In the genomic region with DNA sequence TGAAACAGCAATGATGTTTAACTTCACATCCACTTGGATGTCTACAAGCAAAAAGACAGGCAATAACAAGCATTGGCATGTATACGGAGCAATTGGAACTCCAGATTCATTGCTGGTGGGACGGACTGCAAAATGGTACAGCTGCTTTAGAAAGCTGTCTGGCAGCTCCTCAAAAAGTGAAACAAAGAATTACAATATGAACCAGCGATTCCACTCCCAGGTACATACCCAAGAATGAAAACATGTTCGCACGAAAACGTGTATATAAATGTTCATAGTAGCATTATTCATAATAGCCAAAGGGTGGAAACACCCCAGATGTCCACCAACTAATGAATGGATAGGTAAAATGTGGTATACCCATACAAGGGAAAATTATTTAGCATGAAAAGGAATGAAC, we compare ENCODE assay signal across 26 cellular contexts.
"Had no signal": no experiment of that assay in that cellular context is flagged by ENCODE, and none has a peak within 500 bp of the region (broad histone marks: within the 10 kb centered on the region; RNA-seq: fewer than 3 reads in every experiment).

No MANE protein-coding gene starts in this region.

- H3K27ac Mint-ChIP-seq: activated naive CD8-positive, alpha-beta T cell treated with anti-CD3 and anti-CD28 coated beads for 36 hours; activated T-cell treated with anti-CD3 and anti-CD28 coated beads, Interleukin-2, amount 50 U/mL, for 24 hours; activated T-helper 17 cell treated with anti-CD3 and anti-CD28 coated beads, Interleukin-2, amount 50 U/mL, for 72 hours; memory B cell; progenitor cell of endocrine pancreas; T-cell; T-helper 2 cell treated with Interferon-gamma antibody and Interleukin-4, amounts not matched to agents 5 μg/mL and 100 μg/mL, for 36 hours; type B pancreatic cell had no signal

- H3K27me3 ChIP-seq: cardiac muscle cell, testis, vagina had no signal

- H3K27me3 Mint-ChIP-seq: progenitor cell of endocrine pancreas, type B pancreatic cell had no signal

- DNase-seq: activated CD8-positive, alpha-beta memory T cell treated with anti-CD3 and anti-CD28 coated beads, Interleukin-2, amount 50 U/mL, for 4 hours; activated naive CD8-positive, alpha-beta T cell treated with anti-CD3 and anti-CD28 coated beads for 36 hours; activated T-cell treated with anti-CD3 and anti-CD28 coated beads, Interleukin-2, amount 50 U/mL, for 24 hours; amniotic stem cell; effector CD4-positive, alpha-beta T cell; gastrocnemius medialis; hypothalamus; left cardiac atrium; mucosa of descending colon; nucleus accumbens; retina; sigmoid colon; stimulated activated CD4-positive, alpha-beta T cell treated with anti-CD3 and anti-CD28 coated beads, Interleukin-2, amount 100 ng/mL, for 48 hours; stimulated activated CD8-positive, alpha-beta memory T cell treated with anti-CD3 and anti-CD28 coated beads, Interleukin-4, amount 100 ng/mL, for 48 hours; stimulated activated naive CD4-positive, alpha-beta T cell; T-cell; testis; WERI-Rb-1 had no signal

- H3K4me1 Mint-ChIP-seq: activated naive CD8-positive, alpha-beta T cell treated with anti-CD3 and anti-CD28 coated beads for 36 hours; activated T-helper 17 cell treated with anti-CD3 and anti-CD28 coated beads, Interleukin-2, amount 50 U/mL, for 72 hours; memory B cell; T-cell had no signal

- FAIRE-seq: endometrium had no signal

- H3K36me3 Mint-ChIP-seq: activated naive CD8-positive, alpha-beta T cell treated with anti-CD3 and anti-CD28 coated beads for 36 hours; memory B cell; T-cell had no signal

- H3K27ac ChIP-seq: cardiac muscle cell, gastrocnemius medialis, sigmoid colon, testis, vagina, WERI-Rb-1 had no signal

- H3K4me3 Mint-ChIP-seq: activated naive CD8-positive, alpha-beta T cell treated with anti-CD3 and anti-CD28 coated beads for 36 hours; activated T-cell treated with anti-CD3 and anti-CD28 coated beads, Interleukin-2, amount 50 U/mL, for 24 hours; activated T-helper 17 cell treated with anti-CD3 and anti-CD28 coated beads, Interleukin-2, amount 50 U/mL, for 72 hours; memory B cell; T-cell; T-helper 2 cell treated with Interferon-gamma antibody and Interleukin-4, amounts not matched to agents 5 μg/mL and 100 μg/mL, for 36 hours; type B pancreatic cell had no signal

- H3K9me3 ChIP-seq: gastrocnemius medialis, mucosa of descending colon, sigmoid colon, testis, vagina had no signal

- ATAC-seq: activated T-helper 17 cell treated with anti-CD3 and anti-CD28 coated beads, Interleukin-2, amount 50 U/mL, for 72 hours; gastrocnemius medialis; left cardiac atrium; mucosa of descending colon; T-cell had no signal

- H3K36me3 ChIP-seq: cardiac muscle cell, gastrocnemius medialis, sigmoid colon, vagina had no signal

- H3K4me3 ChIP-seq: cardiac muscle cell, gastrocnemius medialis, mucosa of descending colon, sigmoid colon, testis, vagina had no signal

- H3K9me3 Mint-ChIP-seq: activated naive CD8-positive, alpha-beta T cell treated with anti-CD3 and anti-CD28 coated beads for 36 hours; activated T-cell treated with anti-CD3 and anti-CD28 coated beads, Interleukin-2, amount 50 U/mL, for 24 hours; activated T-helper 17 cell treated with anti-CD3 and anti-CD28 coated beads, Interleukin-2, amount 50 U/mL, for 72 hours; memory B cell; T-cell; T-helper 2 cell treated with Interferon-gamma antibody and Interleukin-4, amounts not matched to agents 5 μg/mL and 100 μg/mL, for 36 hours; type B pancreatic cell had no signal
